ENCODE assay signal across 8 cellular contexts in genomic region chr11:87036756-87037449, GRCh38. TPM values are rescaled to one million over a fixed set of nuclear protein-coding genes. Genes with fewer than 3 reads are reported as not detected.
DNase-seq lines count a peak whose midpoint lies in the region; ATAC-seq, FAIRE-seq and TF ChIP-seq lines count a peak whose summit lies in the region.

No MANE protein-coding gene starts in this region.

- dilution Hi-C loops in keratinocyte (cut with MboI; ENCODE audit: extremely low pct_ligation_motif_present, low sequenced_read_pairs): no loop called here

- H3K4me1 ChIP-seq in keratinocyte (ENCODE audit: control insufficient read depth, extremely low read depth, insufficient read depth, low read length) (peaks cover 14% of the 10 kb centered on the region), subcutaneous abdominal adipose tissue (ENCODE audit: control insufficient read depth in 5 of 5, insufficient read depth in 5 of 5, low read length in 5 of 5) (peaks cover 0 to 58% (median 54%) of the 10 kb centered on the region in 5 donors)

- peaks cover 32% of the 10 kb centered on the region for H3K79me2 ChIP-seq in keratinocyte (ENCODE audit: control insufficient read depth, insufficient read depth, low read length)

- ATAC-seq in GM18907 (IDR thresholded peaks at IDR 0.05; ENCODE audit: unreplicated experiment) (peak; percentile 17), HG03432 (IDR thresholded peaks at IDR 0.05; ENCODE audit: unreplicated experiment) (peak; percentile 6)

- no peaks in the 10 kb centered on the region for H3K9me3 ChIP-seq in keratinocyte (ENCODE audit: control insufficient read depth, low read depth, low read length)
- no peaks in the 10 kb centered on the region for H3K9me3 ChIP-seq in subcutaneous abdominal adipose tissue (ENCODE audit: control insufficient read depth in 5 of 5, low read length in 5 of 5)

- H3K9ac ChIP-seq in keratinocyte (ENCODE audit: control insufficient read depth, extremely low read depth, insufficient read depth, low read length): peak overlapping the region; percentile 85
- H3K9ac ChIP-seq in subcutaneous abdominal adipose tissue (ENCODE audit: low read length in 5 of 5): peak overlapping the region; percentile 69 to 95 (median 81)

- H3K9me1 ChIP-seq in keratinocyte (ENCODE audit: control insufficient read depth, extremely low read depth, insufficient read depth, low read length): no peaks in the 10 kb centered on the region

- H3K27me3 ChIP-seq in keratinocyte (ENCODE audit: control insufficient read depth, extremely low read depth, insufficient read depth, low read length) (no peaks in the 10 kb centered on the region), subcutaneous abdominal adipose tissue (ENCODE audit: control insufficient read depth in 5 of 5, insufficient read depth in 4 of 5, low read length in 5 of 5) (no peaks in the 10 kb centered on the region)

- H3K36me3 ChIP-seq in keratinocyte (ENCODE audit: control insufficient read depth in 2 of 2, extremely low read depth in 1 of 2, insufficient read depth in 2 of 2, low read length in 2 of 2) (no peaks in the 10 kb centered on the region), subcutaneous abdominal adipose tissue (ENCODE audit: control insufficient read depth in 5 of 5, insufficient read depth in 5 of 5, low read length in 5 of 5) (no peaks in the 10 kb centered on the region)

- H3K4me3 ChIP-seq in AG09309 (ENCODE audit: control insufficient read depth, low read depth, low read length) (peak overlapping the region; percentile 86), keratinocyte (ENCODE audit: control insufficient read depth in 2 of 3, extremely low read depth in 1 of 3, insufficient read depth in 2 of 3, low read depth in 1 of 3, low read length in 3 of 3) (peak overlapping the region; percentile 58 to 98 (median 89)), subcutaneous abdominal adipose tissue (ENCODE audit: low read depth in 1 of 5, low read length in 5 of 5) (peak overlapping the region; percentile 79 to 95 (median 86))

- H3K27ac ChIP-seq in angular gyrus (ENCODE audit: low read depth, low read length): peak overlapping the region; percentile 71
- H3K27ac ChIP-seq in keratinocyte (ENCODE audit: control insufficient read depth, insufficient read depth, low read length): peak overlapping the region; percentile 21
- H3K27ac ChIP-seq in subcutaneous abdominal adipose tissue (ENCODE audit: low read depth, low read length): peak overlapping the region; percentile 98

- no peak for DNase-seq in AG09309 (ENCODE audit: low read depth)
- DNase-seq in keratinocyte (ENCODE audit: low read depth, low spot score): no peak
- no peak for DNase-seq in stimulated activated CD4-positive, alpha-beta T cell treated with anti-CD3 and anti-CD28 coated beads, Interleukin-15, amount 100 ng/mL, for 24 hours
- no peak for DNase-seq in NCI-H187 (lab: John Stamatoyannopoulos, UW)

- FAIRE-seq in keratinocyte (lab: Jason Lieb, UNC): no peak

- TF ChIP-seq CTCF in AG09309 (IDR thresholded peaks at IDR 0.05; ENCODE audit: control insufficient read depth, insufficient read depth, low read depth, low read length, missing control alignments): no peak
- TF ChIP-seq CTCF in keratinocyte (optimal IDR thresholded peaks at IDR 0.05 in 1 of 3, IDR thresholded peaks at IDR 0.05 in 1 of 3, conservative IDR thresholded peaks at IDR 0.05 in 1 of 3; ENCODE audit: extremely low read depth in 1 of 3, insufficient read depth in 2 of 3, low read length in 3 of 3): no peak

- H3K4me2 ChIP-seq in keratinocyte (ENCODE audit: control insufficient read depth, extremely low read depth, insufficient read depth, low read depth, low read length): peak overlapping the region; percentile 90

- no peaks in the 10 kb centered on the region for H4K20me1 ChIP-seq in keratinocyte (ENCODE audit: control insufficient read depth, extremely low read depth, insufficient read depth, low read length)

- peak overlapping the region; percentile 57 for H2AFZ ChIP-seq in keratinocyte (ENCODE audit: control insufficient read depth, low read length)

RNA-seq across cellular contexts. Expression of gene TMEM135, which starts 0.8 kb away (rescaled TPM):
- polyA plus RNA-seq in keratinocyte: 11.6 to 15.0 TPM (median 11.7 TPM) in 3 replicates
- polyA plus RNA-seq in keratinocyte (2011; ENCODE audit: low read depth): 5.6 TPM
- 5.9 and 12.2 TPM in 2 replicates for polyA plus RNA-seq in keratinocyte (2011; cell fraction: cytosol; rRNA removed)
- 9.5 and 10.7 TPM in 2 replicates for polyA plus RNA-seq in keratinocyte (2011; cell fraction: nucleus; rRNA removed)
- polyA plus RNA-seq in keratinocyte (2012; ENCODE audit: low replicate concordance): 4.9 and 11.6 TPM in 2 replicates
- polyA minus RNA-seq in keratinocyte: 16.2 to 25.3 TPM (median 19.9 TPM) in 3 replicates
- 31.5 TPM for polyA minus RNA-seq in keratinocyte (2011; cell fraction: cytosol; rRNA and poly(A)+ RNA removed)
- polyA minus RNA-seq in keratinocyte (2011; cell fraction: nucleus; rRNA and poly(A)+ RNA removed): 19.3 and 25.7 TPM in 2 replicates

Comparison
In these comparisons a context has a peak if more than half of its experiments do, and no peak if none do; other contexts are left out.
1. H3K27ac ChIP-seq: peak in every context shown above with its lines; median percentile 98 in subcutaneous abdominal adipose tissue; 71 in angular gyrus; 21 in keratinocyte.